ENCODE assay signal across 23 cellular contexts in genomic region chr16:60655514-60656153, GRCh38.
DNase-seq lines count a peak whose midpoint lies in the region; ATAC-seq, FAIRE-seq and TF ChIP-seq lines count a peak whose summit lies in the region.
"Had no signal": no experiment of that assay in that cellular context is flagged by ENCODE, and none has a peak within 500 bp of the region (broad histone marks: within the 10 kb centered on the region; RNA-seq: fewer than 3 reads in every experiment).

No MANE protein-coding gene starts in this region.

- ATAC-seq in GM18505 (IDR thresholded peaks at IDR 0.05; ENCODE audit: unreplicated experiment) (no peak), HG03175 (IDR thresholded peaks at IDR 0.05; ENCODE audit: unreplicated experiment) (no peak)

- H3K4me3 ChIP-seq in astrocyte (ENCODE audit: insufficient read depth, low read depth, low read length) (no peak overlapping the region), keratinocyte (ENCODE audit: control insufficient read depth in 2 of 3, extremely low read depth in 1 of 3, insufficient read depth in 2 of 3, low read depth in 1 of 3, low read length in 3 of 3) (no peak overlapping the region), suprapubic skin (no peak overlapping the region)
- H3K4me3 ChIP-seq: HAP-1 had no signal

- H3K4me1 Mint-ChIP-seq in astrocyte (ENCODE audit: low read depth, unreplicated experiment) = peaks cover 10% of the 10 kb centered on the region
- H3K4me1 Mint-ChIP-seq: CD4-positive, alpha-beta memory T cell had no signal

- H3K9me1 ChIP-seq in keratinocyte (ENCODE audit: control insufficient read depth, extremely low read depth, insufficient read depth, low read length) = no peaks in the 10 kb centered on the region

- H3K36me3 ChIP-seq in astrocyte (ENCODE audit: insufficient read depth, low read length) (no peaks in the 10 kb centered on the region), keratinocyte (ENCODE audit: control insufficient read depth in 2 of 2, extremely low read depth in 1 of 2, insufficient read depth in 2 of 2, low read length in 2 of 2) (no peaks in the 10 kb centered on the region), suprapubic skin (no peaks in the 10 kb centered on the region)
- H3K36me3 ChIP-seq: BE2C, HAP-1 had no signal

- FAIRE-seq in astrocyte (lab: Jason Lieb, UNC) (no peak), keratinocyte (lab: Jason Lieb, UNC) (peak; percentile 39)
- FAIRE-seq: A204.1, D721Med, G401.6, GM12892, GM19239 had no signal

- no peaks in the 10 kb centered on the region for H3K36me3 Mint-ChIP-seq in astrocyte (ENCODE audit: low read depth, unreplicated experiment)
- H3K36me3 Mint-ChIP-seq: CD4-positive, alpha-beta memory T cell had no signal

- H3K79me2 ChIP-seq in astrocyte (ENCODE audit: insufficient read depth, low read length) (no peaks in the 10 kb centered on the region), keratinocyte (ENCODE audit: control insufficient read depth, insufficient read depth, low read length) (no peaks in the 10 kb centered on the region)

- peaks cover 1% of the 10 kb centered on the region for H3K9me3 Mint-ChIP-seq in astrocyte (ENCODE audit: unreplicated experiment)

- H3K27me3 ChIP-seq in astrocyte (ENCODE audit: insufficient read depth, low read length) (no peaks in the 10 kb centered on the region), keratinocyte (ENCODE audit: control insufficient read depth, extremely low read depth, insufficient read depth, low read length) (no peaks in the 10 kb centered on the region), suprapubic skin (no peaks in the 10 kb centered on the region)
- H3K27me3 ChIP-seq: BE2C had no signal

- H4K20me1 ChIP-seq in astrocyte (ENCODE audit: insufficient read depth, low read length) = no peaks in the 10 kb centered on the region
- no peaks in the 10 kb centered on the region for H4K20me1 ChIP-seq in keratinocyte (ENCODE audit: control insufficient read depth, extremely low read depth, insufficient read depth, low read length)

- TF ChIP-seq CTCF in astrocyte (IDR thresholded peaks at IDR 0.05; ENCODE audit: insufficient read depth, low read depth, low read length) = no peak
- TF ChIP-seq CTCF in keratinocyte (optimal IDR thresholded peaks at IDR 0.05 in 1 of 3, IDR thresholded peaks at IDR 0.05 in 1 of 3, conservative IDR thresholded peaks at IDR 0.05 in 1 of 3; ENCODE audit: extremely low read depth in 1 of 3, insufficient read depth in 2 of 3, low read length in 3 of 3) = no peak
- no peak for TF ChIP-seq CTCF in suprapubic skin (IDR thresholded peaks at IDR 0.05)

- H3K4me2 ChIP-seq in astrocyte (ENCODE audit: low read length) (peak overlapping the region; percentile 45), keratinocyte (ENCODE audit: control insufficient read depth, extremely low read depth, insufficient read depth, low read depth, low read length) (peak overlapping the region; percentile 44)

- TF ChIP-seq EP300 in suprapubic skin (IDR thresholded peaks at IDR 0.05) = no peak

- no peak overlapping the region for H3K4me3 Mint-ChIP-seq in astrocyte (ENCODE audit: unreplicated experiment)
- H3K4me3 Mint-ChIP-seq: CD4-positive, alpha-beta memory T cell had no signal

- TF ChIP-seq POLR2A in suprapubic skin (IDR thresholded peaks at IDR 0.05) (no peak), GM18505 (IDR thresholded peaks at IDR 0.05; ENCODE audit: borderline replicate concordance, extremely low read depth, insufficient read depth, insufficient read length) (no peak)

- H3K27ac ChIP-seq in astrocyte (ENCODE audit: low read depth, low read length) (peak overlapping the region; percentile 3), keratinocyte (ENCODE audit: control insufficient read depth, insufficient read depth, low read length) (no peak overlapping the region), suprapubic skin (no peak overlapping the region)
- H3K27ac ChIP-seq: C4-2B, HL-60 had no signal

- no peak overlapping the region for H3K9ac ChIP-seq in astrocyte (ENCODE audit: low read length)
- H3K9ac ChIP-seq in keratinocyte (ENCODE audit: control insufficient read depth, extremely low read depth, insufficient read depth, low read length) = no peak overlapping the region

- 29% methylated on average over 2 of the region's 2 CpGs for WGBS in suprapubic skin

- H2AFZ ChIP-seq in astrocyte (ENCODE audit: low read depth, low read length) (peak overlapping the region; percentile 24), keratinocyte (ENCODE audit: control insufficient read depth, low read length) (peak overlapping the region; percentile 67)

- dilution Hi-C loops in keratinocyte (cut with MboI; ENCODE audit: extremely low pct_ligation_motif_present, low sequenced_read_pairs) = no loop called here

- no peak overlapping the region for H3K27ac Mint-ChIP-seq in astrocyte (ENCODE audit: unreplicated experiment)
- H3K27ac Mint-ChIP-seq: CD4-positive, alpha-beta memory T cell had no signal

- peak; percentile 2 for DNase-seq in AG08395 (ENCODE audit: low spot score)
- peak; percentile 10 for DNase-seq in M059J (ENCODE audit: low read depth)
- peak; percentile 56 for DNase-seq in astrocyte (ENCODE audit: low read depth)
- DNase-seq in keratinocyte (ENCODE audit: low read depth, low spot score) = no peak
- no peak for DNase-seq in suprapubic skin (ENCODE audit: low spot score in 2 of 2)
- no peak for DNase-seq in NOMO-1 treated with DMSO at 0.1 percent for 48 hours (lab: John Stamatoyannopoulos, UW; ENCODE audit: unreplicated experiment)
- DNase-seq: BE2C; CD4-positive, alpha-beta memory T cell; COR-L47; DMS153; DMS79 treated with DMSO at 0.1 percent for 48 hours; EL; GOT3 had no signal

- H3K27me3 Mint-ChIP-seq in astrocyte (ENCODE audit: low read depth, unreplicated experiment) = no peaks in the 10 kb centered on the region
- H3K27me3 Mint-ChIP-seq: CD4-positive, alpha-beta memory T cell had no signal

- H3K9me3 ChIP-seq in astrocyte (ENCODE audit: insufficient read depth, low read depth, low read length) = no peaks in the 10 kb centered on the region
- no peaks in the 10 kb centered on the region for H3K9me3 ChIP-seq in keratinocyte (ENCODE audit: control insufficient read depth, low read depth, low read length)
- no peaks in the 10 kb centered on the region for H3K9me3 ChIP-seq in suprapubic skin
- H3K9me3 ChIP-seq: BE2C, HAP-1 had no signal

- H3K4me1 ChIP-seq in astrocyte (ENCODE audit: insufficient read depth, low read length) (peaks cover 8% of the 10 kb centered on the region), keratinocyte (ENCODE audit: control insufficient read depth, extremely low read depth, insufficient read depth, low read length) (peaks cover 3% of the 10 kb centered on the region), suprapubic skin (no peaks in the 10 kb centered on the region)
- H3K4me1 ChIP-seq: BE2C, HAP-1 had no signal

Comparison
In these comparisons a context has a peak if more than half of its experiments do, and no peak if none do; other contexts are left out.
1. DNase-seq: peak in AG08395 (single experiment), M059J (single experiment) and astrocyte (single experiment); none in keratinocyte (single experiment), suprapubic skin (0 of 2) and NOMO-1 treated with DMSO at 0.1 percent for 48 hours (single experiment).